23 cellular contexts compared by ENCODE assay signal in genomic region chr1:220003585-220004299, GRCh38. TPM values are rescaled to one million over a fixed set of nuclear protein-coding genes. Genes with fewer than 3 reads are reported as not detected.
DNase-seq lines count a peak whose midpoint lies in the region; ATAC-seq and TF ChIP-seq lines count a peak whose summit lies in the region.
"Had no signal": no experiment of that assay in that cellular context is flagged by ENCODE, and none has a peak within 500 bp of the region (broad histone marks: within the 10 kb centered on the region; RNA-seq: fewer than 3 reads in every experiment).

No MANE protein-coding gene starts in this region.

- H3K27ac Mint-ChIP-seq in activated T-cell treated with anti-CD3 and anti-CD28 coated beads, Interleukin-2, amount 50 U/mL, for 24 hours = peak overlapping the region; percentile 26
- no peak overlapping the region for H3K27ac Mint-ChIP-seq in activated T-helper 17 cell treated with anti-CD3 and anti-CD28 coated beads, Interleukin-2, amount 50 U/mL, for 72 hours
- H3K27ac Mint-ChIP-seq in stimulated activated effector memory CD8-positive, alpha-beta T cell treated with anti-CD3 and anti-CD28 coated beads, Interleukin-12 subunit alpha, Interleukin-12 subunit beta, amount 100 ng/mL, for 72 hours = peak overlapping the region; percentile 82
- no peak overlapping the region for H3K27ac Mint-ChIP-seq in glutamatergic neuron (ENCODE audit: unreplicated experiment)
- H3K27ac Mint-ChIP-seq: GM23338 had no signal

- H3K4me1 Mint-ChIP-seq in activated T-cell treated with anti-CD3 and anti-CD28 coated beads, Interleukin-2, amount 50 U/mL, for 24 hours (ENCODE audit: low read depth) = peaks cover 4% of the 10 kb centered on the region
- no peaks in the 10 kb centered on the region for H3K4me1 Mint-ChIP-seq in activated T-cell treated with anti-CD3 and anti-CD28 coated beads, Interleukin-2, amount 50 U/mL, for 4 hours (ENCODE audit: low read depth)
- H3K4me1 Mint-ChIP-seq in activated T-helper 17 cell treated with anti-CD3 and anti-CD28 coated beads, Interleukin-2, amount 50 U/mL, for 72 hours = no peaks in the 10 kb centered on the region
- peaks cover 5% of the 10 kb centered on the region for H3K4me1 Mint-ChIP-seq in stimulated activated effector memory CD8-positive, alpha-beta T cell treated with anti-CD3 and anti-CD28 coated beads, Interleukin-12 subunit alpha, Interleukin-12 subunit beta, amount 100 ng/mL, for 72 hours
- H3K4me1 Mint-ChIP-seq in glutamatergic neuron (ENCODE audit: low read depth, unreplicated experiment) = no peaks in the 10 kb centered on the region
- H3K4me1 Mint-ChIP-seq: CD8-positive, alpha-beta memory T cell; GM23338 had no signal

- no peaks in the 10 kb centered on the region for H3K9me3 Mint-ChIP-seq in activated T-cell treated with anti-CD3 and anti-CD28 coated beads, Interleukin-2, amount 50 U/mL, for 24 hours
- H3K9me3 Mint-ChIP-seq in activated T-cell treated with anti-CD3 and anti-CD28 coated beads, Interleukin-2, amount 50 U/mL, for 4 hours = no peaks in the 10 kb centered on the region
- no peaks in the 10 kb centered on the region for H3K9me3 Mint-ChIP-seq in activated T-helper 17 cell treated with anti-CD3 and anti-CD28 coated beads, Interleukin-2, amount 50 U/mL, for 72 hours
- no peaks in the 10 kb centered on the region for H3K9me3 Mint-ChIP-seq in stimulated activated effector memory CD8-positive, alpha-beta T cell treated with anti-CD3 and anti-CD28 coated beads, Interleukin-12 subunit alpha, Interleukin-12 subunit beta, amount 100 ng/mL, for 72 hours
- H3K9me3 Mint-ChIP-seq in glutamatergic neuron (ENCODE audit: unreplicated experiment) = no peaks in the 10 kb centered on the region
- H3K9me3 Mint-ChIP-seq: CD8-positive, alpha-beta memory T cell; GM23338 had no signal

- no peak for TF ChIP-seq CTCF in glutamatergic neuron (IDR thresholded peaks at IDR 0.05; ENCODE audit: partially characterized antibody, unreplicated experiment)

- H3K36me3 Mint-ChIP-seq in activated T-cell treated with anti-CD3 and anti-CD28 coated beads, Interleukin-2, amount 50 U/mL, for 24 hours (ENCODE audit: low read depth) = peaks cover 85% of the 10 kb centered on the region
- peaks cover 37% of the 10 kb centered on the region for H3K36me3 Mint-ChIP-seq in activated T-cell treated with anti-CD3 and anti-CD28 coated beads, Interleukin-2, amount 50 U/mL, for 4 hours (ENCODE audit: insufficient read depth)
- peaks cover 99% of the 10 kb centered on the region for H3K36me3 Mint-ChIP-seq in activated T-helper 17 cell treated with anti-CD3 and anti-CD28 coated beads, Interleukin-2, amount 50 U/mL, for 72 hours (ENCODE audit: low read depth)
- peaks cover 100% of the 10 kb centered on the region for H3K36me3 Mint-ChIP-seq in stimulated activated effector memory CD8-positive, alpha-beta T cell treated with anti-CD3 and anti-CD28 coated beads, Interleukin-12 subunit alpha, Interleukin-12 subunit beta, amount 100 ng/mL, for 72 hours
- H3K36me3 Mint-ChIP-seq in glutamatergic neuron (ENCODE audit: unreplicated experiment) = no peaks in the 10 kb centered on the region

- no peak overlapping the region for H3K4me3 Mint-ChIP-seq in activated T-cell treated with anti-CD3 and anti-CD28 coated beads, Interleukin-2, amount 50 U/mL, for 24 hours
- H3K4me3 Mint-ChIP-seq in activated T-cell treated with anti-CD3 and anti-CD28 coated beads, Interleukin-2, amount 50 U/mL, for 4 hours = no peak overlapping the region
- no peak overlapping the region for H3K4me3 Mint-ChIP-seq in activated T-helper 17 cell treated with anti-CD3 and anti-CD28 coated beads, Interleukin-2, amount 50 U/mL, for 72 hours
- H3K4me3 Mint-ChIP-seq in stimulated activated effector memory CD8-positive, alpha-beta T cell treated with anti-CD3 and anti-CD28 coated beads, Interleukin-12 subunit alpha, Interleukin-12 subunit beta, amount 100 ng/mL, for 72 hours = no peak overlapping the region
- H3K4me3 Mint-ChIP-seq in glutamatergic neuron (ENCODE audit: unreplicated experiment) = no peak overlapping the region
- H3K4me3 Mint-ChIP-seq: CD8-positive, alpha-beta memory T cell; GM23338 had no signal

- DNase-seq in activated CD4-positive, CD25-positive, alpha-beta regulatory T cell (lab: John Stamatoyannopoulos, UW) = no peak
- DNase-seq in activated T-cell treated with anti-CD3 and anti-CD28 coated beads, Interleukin-2, amount 50 U/mL, for 24 hours = no peak
- DNase-seq in activated T-cell treated with anti-CD3 and anti-CD28 coated beads, Interleukin-2, amount 50 U/mL, for 4 hours = no peak
- DNase-seq in stimulated activated effector memory CD8-positive, alpha-beta T cell treated with anti-CD3 and anti-CD28 coated beads, Interleukin-12 subunit alpha, Interleukin-12 subunit beta, amount 100 ng/mL, for 72 hours (ENCODE audit: low spot score in 2 of 2) = no peak
- DNase-seq in glutamatergic neuron = no peak
- DNase-seq: AML-193; C1 segment of cervical spinal cord; CD8-positive, alpha-beta memory T cell; DMS53; GDM1; IMR-90; NCI-H1105 treated with DMSO at 0.1 percent for 48 hours; NCI-H2029 treated with DMSO at 0.1 percent for 48 hours; NCI-H226; NCI-H510A treated with DMSO at 0.1 percent for 48 hours; NCI-H748 treated with DMSO at 0.1 percent for 48 hours; PC-9; RPMI8226; SHP77 had no signal

- peak; percentile 32 to 36 for ATAC-seq in activated CD4-positive, CD25-positive, alpha-beta regulatory T cell treated with anti-CD3 and anti-CD28 coated beads, Interleukin-2, amount 50 U/mL, for 24 hours
- ATAC-seq in activated T-cell treated with anti-CD3 and anti-CD28 coated beads, Interleukin-2, amount 50 U/mL, for 4 hours = no peak
- ATAC-seq in activated T-helper 17 cell treated with anti-CD3 and anti-CD28 coated beads, Interleukin-2, amount 50 U/mL, for 72 hours (replicated peaks) = peak; percentile 78
- ATAC-seq in stimulated activated effector memory CD8-positive, alpha-beta T cell treated with anti-CD3 and anti-CD28 coated beads, Interleukin-12 subunit alpha, Interleukin-12 subunit beta, amount 100 ng/mL, for 72 hours = peak; percentile 75
- no peak for ATAC-seq in GM18502 (IDR thresholded peaks at IDR 0.05; ENCODE audit: poor library complexity, unreplicated experiment)
- ATAC-seq: GM23338 had no signal

- H3K27me3 Mint-ChIP-seq in activated T-cell treated with anti-CD3 and anti-CD28 coated beads, Interleukin-2, amount 50 U/mL, for 24 hours = no peaks in the 10 kb centered on the region
- H3K27me3 Mint-ChIP-seq in activated T-cell treated with anti-CD3 and anti-CD28 coated beads, Interleukin-2, amount 50 U/mL, for 4 hours (ENCODE audit: low read depth) = no peaks in the 10 kb centered on the region
- H3K27me3 Mint-ChIP-seq in activated T-helper 17 cell treated with anti-CD3 and anti-CD28 coated beads, Interleukin-2, amount 50 U/mL, for 72 hours = no peaks in the 10 kb centered on the region
- no peaks in the 10 kb centered on the region for H3K27me3 Mint-ChIP-seq in glutamatergic neuron (ENCODE audit: unreplicated experiment)
- H3K27me3 Mint-ChIP-seq: CD8-positive, alpha-beta memory T cell had no signal

RNA-seq across cellular contexts. Expression of gene EPRS1, which starts 42.6 kb away (rescaled TPM):
- total RNA-seq in activated T-cell treated with anti-CD3 and anti-CD28 coated beads, Interleukin-2, amount 50 U/mL, for 4 hours = 100 to 1,000 TPM; 187 to 217 (median 208) TPM
- 100 to 1,000 TPM; 145 to 173 TPM for total RNA-seq in activated T-helper 17 cell treated with anti-CD3 and anti-CD28 coated beads, Interleukin-2, amount 50 U/mL, for 72 hours
- 135 TPM for total RNA-seq in glutamatergic neuron (ENCODE audit: unreplicated experiment)

Comparison
In these comparisons a context has a peak if more than half of its experiments do, and no peak if none do; other contexts are left out.
1. ATAC-seq: peak in activated CD4-positive, CD25-positive, alpha-beta regulatory T cell treated with anti-CD3 and anti-CD28 coated beads, Interleukin-2, amount 50 U/mL, for 24 hours (2 of 2), activated T-helper 17 cell treated with anti-CD3 and anti-CD28 coated beads, Interleukin-2, amount 50 U/mL, for 72 hours (single experiment) and stimulated activated effector memory CD8-positive, alpha-beta T cell treated with anti-CD3 and anti-CD28 coated beads, Interleukin-12 subunit alpha, Interleukin-12 subunit beta, amount 100 ng/mL, for 72 hours (single experiment); none in activated T-cell treated with anti-CD3 and anti-CD28 coated beads, Interleukin-2, amount 50 U/mL, for 4 hours (0 of 2) and GM18502 (single experiment).
2. H3K27ac Mint-ChIP-seq: peak in activated T-cell treated with anti-CD3 and anti-CD28 coated beads, Interleukin-2, amount 50 U/mL, for 24 hours (single experiment) and stimulated activated effector memory CD8-positive, alpha-beta T cell treated with anti-CD3 and anti-CD28 coated beads, Interleukin-12 subunit alpha, Interleukin-12 subunit beta, amount 100 ng/mL, for 72 hours (single experiment); none in activated T-helper 17 cell treated with anti-CD3 and anti-CD28 coated beads, Interleukin-2, amount 50 U/mL, for 72 hours (single experiment) and glutamatergic neuron (single experiment).